22 cellular contexts compared by ENCODE assay signal in genomic region chr20:4050581-4050980, GRCh38. TPM values are rescaled to one million over a fixed set of nuclear protein-coding genes. Genes with fewer than 3 reads are reported as not detected.
DNase-seq lines count a peak whose midpoint lies in the region; ATAC-seq and TF ChIP-seq lines count a peak whose summit lies in the region.
"Had no signal": no experiment of that assay in that cellular context is flagged by ENCODE, and none has a peak within 500 bp of the region (broad histone marks: within the 10 kb centered on the region; RNA-seq: fewer than 3 reads in every experiment).

No MANE protein-coding gene starts in this region.

- TF ChIP-seq CTCF in endodermal cell (conservative IDR thresholded peaks at IDR 0.05) (no peak), PC-3 (conservative IDR thresholded peaks at IDR 0.05; ENCODE audit: low read depth, low read length) (no peak)

- peak overlapping the region; percentile 7 for H4K91ac ChIP-seq in mesenchymal stem cell (ENCODE audit: low read length)

- POLR2A ChIA-PET in PC-3 (lab: Charles Lee; ENCODE audit: unreplicated experiment), result no interaction called here

- WGBS in endodermal cell (ENCODE audit: insufficient coverage in 1 of 2, insufficient read length in 1 of 2), 2 experiments, result 58 to 59% methylated on average over 4 to 5 of the region's 5 CpGs
- 45% methylated on average over 4 of the region's 5 CpGs for WGBS in mesenchymal stem cell

- H3K79me2 ChIP-seq in PC-3 (ENCODE audit: low read length), result no peaks in the 10 kb centered on the region

- no peaks in the 10 kb centered on the region for H3K9me3 ChIP-seq in endodermal cell (ENCODE audit: control insufficient read depth, low read length)
- H3K9me3 ChIP-seq in mesenchymal stem cell (ENCODE audit: control insufficient read depth, low read length), result no peaks in the 10 kb centered on the region
- no peaks in the 10 kb centered on the region for H3K9me3 ChIP-seq in PC-3 (ENCODE audit: low read length)
- H3K9me3 ChIP-seq: SK-N-SH had no signal

- no peaks in the 10 kb centered on the region for H3K36me3 Mint-ChIP-seq in endodermal cell (ENCODE audit: low read depth)
- H3K36me3 Mint-ChIP-seq in activated T-cell treated with anti-CD3 and anti-CD28 coated beads, Interleukin-2, amount 50 U/mL, for 4 hours (ENCODE audit: insufficient read depth), result no peaks in the 10 kb centered on the region

- peak overlapping the region in 1 of 2 experiments; percentile 53 for H3K18ac ChIP-seq in mesenchymal stem cell (ENCODE audit: low read depth in 1 of 2, low read length in 2 of 2)

- no peak overlapping the region for H4K8ac ChIP-seq in mesenchymal stem cell (ENCODE audit: low read length)

- H3K27ac ChIP-seq in endodermal cell (ENCODE audit: low read depth, low read length) (no peak overlapping the region), mesenchymal stem cell (ENCODE audit: low read length, poor library complexity, severe bottlenecking) (no peak overlapping the region), PC-3 (ENCODE audit: low read length) (no peak overlapping the region)
- H3K27ac ChIP-seq: 22Rv1, KMS-11 had no signal

- CTCF ChIA-PET in PC-3 (lab: Charles Lee), result no interaction called here

- H3F3A ChIP-seq in PC-3 (ENCODE audit: low read length, unreplicated experiment), result no peaks in the 10 kb centered on the region

- no peak for ATAC-seq in GM19035 (IDR thresholded peaks at IDR 0.05; ENCODE audit: unreplicated experiment)
- ATAC-seq in PC-3, result no peak
- ATAC-seq in activated T-cell treated with anti-CD3 and anti-CD28 coated beads, Interleukin-2, amount 50 U/mL, for 4 hours, result no peak

- H2BK12ac ChIP-seq in mesenchymal stem cell (ENCODE audit: low read length in 2 of 2), result no peak overlapping the region

- H3K4me3 ChIP-seq in endodermal cell (ENCODE audit: low read length) (no peak overlapping the region), mesenchymal stem cell (ENCODE audit: insufficient read depth in 1 of 2, low read depth in 1 of 2, low read length in 2 of 2) (no peak overlapping the region), PC-3 (ENCODE audit: low read length) (no peak overlapping the region)

- no peak overlapping the region for H3K4me3 Mint-ChIP-seq in endodermal cell
- H3K4me3 Mint-ChIP-seq in activated T-cell treated with anti-CD3 and anti-CD28 coated beads, Interleukin-2, amount 50 U/mL, for 4 hours, result no peak overlapping the region
- H3K4me3 Mint-ChIP-seq: CD14-positive monocyte had no signal

- no peaks in the 10 kb centered on the region for H3K9me2 ChIP-seq in PC-3 (replicated peaks; ENCODE audit: low read length)
- H3K9me2 ChIP-seq: SK-N-SH had no signal

- H2AK5ac ChIP-seq in mesenchymal stem cell (ENCODE audit: low read length, severe bottlenecking), result no peak overlapping the region

- H3K27me3 Mint-ChIP-seq in endodermal cell (ENCODE audit: insufficient read depth), result peaks cover 10% of the 10 kb centered on the region
- H3K27me3 Mint-ChIP-seq in activated T-cell treated with anti-CD3 and anti-CD28 coated beads, Interleukin-2, amount 50 U/mL, for 4 hours (ENCODE audit: low read depth), result no peaks in the 10 kb centered on the region

- H3K36me3 ChIP-seq in endodermal cell (ENCODE audit: control insufficient read depth, insufficient read depth, low read length) (no peaks in the 10 kb centered on the region), mesenchymal stem cell (ENCODE audit: control insufficient read depth in 1 of 2, insufficient read depth in 2 of 2, low read depth in 1 of 2, low read length in 2 of 2) (no peaks in the 10 kb centered on the region), PC-3 (ENCODE audit: low read depth, low read length) (no peaks in the 10 kb centered on the region)

- H2BK5ac ChIP-seq in mesenchymal stem cell (ENCODE audit: low read depth, low read length, poor library complexity, severe bottlenecking), result no peak overlapping the region

- DNase-seq in NCI-H524 treated with DMSO at 0.1 percent for 48 hours (lab: John Stamatoyannopoulos, UW) (peak; percentile 63), NCI-H524 (lab: John Stamatoyannopoulos, UW) (no peak), NCI-H82 (lab: John Stamatoyannopoulos, UW) (peak; percentile 47), endodermal cell (peak; percentile 34), mesenchymal stem cell (no peak), PC-3 (no peak)
- DNase-seq in activated T-cell treated with anti-CD3 and anti-CD28 coated beads, Interleukin-2, amount 50 U/mL, for 4 hours, result no peak
- DNase-seq: AML-193, COR-L47, DMS 273 treated with DMSO at 0.1 percent for 48 hours, GDM1, GOT3, NCI-H1417 treated with DMSO at 0.1 percent for 48 hours, NCI-H187 treated with DMSO at 0.1 percent for 48 hours, NCI-H226, NCI-H526 treated with DMSO at 0.1 percent for 48 hours, SHP77 treated with DMSO at 0.1 percent for 48 hours, SK-N-SH had no signal

- no peak overlapping the region for H2BK15ac ChIP-seq in mesenchymal stem cell (ENCODE audit: low read depth, poor library complexity, severe bottlenecking)

- H3K9ac ChIP-seq in endodermal cell (ENCODE audit: extremely low read depth, low read length, poor library complexity, severe bottlenecking) (no peak overlapping the region), mesenchymal stem cell (ENCODE audit: low read length) (no peak overlapping the region), PC-3 (ENCODE audit: low read length) (no peak overlapping the region)
- H3K9ac ChIP-seq: KMS-11, SK-N-SH had no signal

- H3K23ac ChIP-seq in mesenchymal stem cell (ENCODE audit: low read length in 2 of 2), result no peak overlapping the region

- no peak overlapping the region for H2BK120ac ChIP-seq in mesenchymal stem cell (ENCODE audit: low read depth, low read length)

- H3K79me1 ChIP-seq in mesenchymal stem cell (replicated peaks; ENCODE audit: low read length, poor library complexity, severe bottlenecking), result no peaks in the 10 kb centered on the region

- intact Hi-C loops in PC-3 (cut with micrococcal nuclease), result no loop called here

- H3K4ac ChIP-seq in mesenchymal stem cell (ENCODE audit: low read depth in 1 of 2, low read length in 2 of 2), result no peak overlapping the region

- H3K27ac Mint-ChIP-seq in endodermal cell, result no peak overlapping the region

- H3K27me3 ChIP-seq in endodermal cell (ENCODE audit: control insufficient read depth, insufficient read depth, low read length, poor library complexity, severe bottlenecking) (no peaks in the 10 kb centered on the region), mesenchymal stem cell (ENCODE audit: control insufficient read depth in 1 of 2, insufficient read depth in 1 of 2, low read length in 2 of 2) (no peaks in the 10 kb centered on the region), PC-3 (ENCODE audit: low read length) (no peaks in the 10 kb centered on the region)

- no TSS peak for BruUV-seq in PC-3 (replicated peaks; lab: Mats Ljungman, UMichigan)

- H2AFZ ChIP-seq in mesenchymal stem cell (ENCODE audit: low read depth, low read length), result no peak overlapping the region
- no peak overlapping the region for H2AFZ ChIP-seq in PC-3 (ENCODE audit: low read length)

- no peaks in the 10 kb centered on the region for H3K9me3 Mint-ChIP-seq in endodermal cell
- H3K9me3 Mint-ChIP-seq in activated T-cell treated with anti-CD3 and anti-CD28 coated beads, Interleukin-2, amount 50 U/mL, for 4 hours, result no peaks in the 10 kb centered on the region

- no peak overlapping the region for H3K14ac ChIP-seq in mesenchymal stem cell (ENCODE audit: low read length in 2 of 2)

- H4K20me1 ChIP-seq in PC-3 (ENCODE audit: low read length), result no peaks in the 10 kb centered on the region

- H3K4me1 Mint-ChIP-seq in endodermal cell, result peaks cover 8% of the 10 kb centered on the region
- no peaks in the 10 kb centered on the region for H3K4me1 Mint-ChIP-seq in activated T-cell treated with anti-CD3 and anti-CD28 coated beads, Interleukin-2, amount 50 U/mL, for 4 hours (ENCODE audit: low read depth)

- H3K4me1 ChIP-seq in endodermal cell (ENCODE audit: control insufficient read depth, insufficient read depth, low read length) (no peaks in the 10 kb centered on the region), mesenchymal stem cell (ENCODE audit: control insufficient read depth, insufficient read depth, low read depth, low read length) (peaks cover 9% of the 10 kb centered on the region), PC-3 (ENCODE audit: insufficient read depth, low read length) (peaks cover 9% of the 10 kb centered on the region)

- H3K4me2 ChIP-seq in mesenchymal stem cell (ENCODE audit: low read length, poor library complexity, severe bottlenecking) (no peak overlapping the region), PC-3 (ENCODE audit: low read length) (no peak overlapping the region)
- H3K4me2 ChIP-seq: KMS-11, SK-N-SH had no signal

RNA-seq across cellular contexts. Expression of gene RNF24, which starts 35.2 kb away (rescaled TPM):
- total RNA-seq in endodermal cell (10 to 100 TPM; 22.8 to 26.1 TPM), PC-3 (2014; rRNA removed) (8.2 and 10.5 TPM in 2 replicates)
- 26.2 TPM for polyA plus RNA-seq in endodermal cell (2013, experiment 1 of 2)
- 27.0 TPM for polyA plus RNA-seq in endodermal cell (2013, experiment 2 of 2)
- polyA plus RNA-seq in mesenchymal stem cell (2013, experiment 1 of 2), result 57.4 TPM
- 56.4 TPM for polyA plus RNA-seq in mesenchymal stem cell (2013, experiment 2 of 2)
- 1 to 10 TPM; 5.2 to 7.3 (median 7.2) TPM for total RNA-seq in activated T-cell treated with anti-CD3 and anti-CD28 coated beads, Interleukin-2, amount 50 U/mL, for 4 hours

Comparison
In these comparisons a context has a peak if more than half of its experiments do, and no peak if none do; other contexts are left out.
1. DNase-seq: peak in NCI-H524 treated with DMSO at 0.1 percent for 48 hours (single experiment), NCI-H82 (single experiment) and endodermal cell (single experiment); none in NCI-H524 (0 of 2), mesenchymal stem cell (single experiment), PC-3 (single experiment) and activated T-cell treated with anti-CD3 and anti-CD28 coated beads, Interleukin-2, amount 50 U/mL, for 4 hours (single experiment).